8 cellular contexts compared by ENCODE assay signal in the genomic region with DNA sequence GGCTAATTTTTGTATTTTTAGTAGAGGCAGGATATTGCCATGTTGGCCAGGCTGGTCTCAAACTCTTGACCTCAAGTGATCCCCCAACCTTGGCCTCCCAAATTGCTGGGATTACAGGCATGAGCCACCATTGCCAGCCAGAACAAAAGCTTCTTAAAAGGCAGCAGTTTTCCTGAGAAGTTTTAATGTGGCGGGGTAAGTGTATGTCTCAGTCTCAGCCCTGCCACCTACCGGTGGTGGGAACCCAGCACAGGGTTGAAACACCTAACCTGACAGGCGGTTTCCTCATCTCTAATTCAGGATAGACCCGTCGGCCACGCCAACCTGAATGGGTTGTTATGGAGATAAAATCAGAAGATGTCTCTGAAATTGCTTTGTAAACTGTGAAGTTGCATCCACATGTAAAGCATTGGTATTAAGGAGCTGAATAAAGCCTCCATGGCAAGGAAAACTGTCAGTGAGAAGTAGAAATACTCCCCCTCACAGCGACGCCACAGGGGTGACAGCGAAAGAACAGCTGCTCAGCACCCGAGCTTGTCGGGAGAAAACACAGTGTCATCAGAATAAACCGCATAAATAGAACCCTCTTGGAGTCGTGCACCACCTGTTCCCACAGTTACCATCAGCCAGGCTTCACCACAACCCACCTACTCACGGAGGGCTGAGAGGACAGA.
DNase-seq lines count a peak whose midpoint lies in the region; ATAC-seq and TF ChIP-seq lines count a peak whose summit lies in the region.

No MANE protein-coding gene starts in this region.

- peak; percentile 66 for ATAC-seq in HG03342 (IDR thresholded peaks at IDR 0.05; ENCODE audit: unreplicated experiment)
- no peak for ATAC-seq in GM21825 (IDR thresholded peaks at IDR 0.05; ENCODE audit: unreplicated experiment)
- ATAC-seq in GM19455 (IDR thresholded peaks at IDR 0.05; ENCODE audit: unreplicated experiment), result no peak

- no peak overlapping the region for H3K4me3 ChIP-seq in epithelial cell of proximal tubule (ENCODE audit: low read depth, low read length)

- intact Hi-C loops in posterior cingulate gyrus (cut with DNase I), result loop anchor here (5.0 kb wide), 1 partner anchor 37 kb away; no protein-coding TSS in a partner anchor

- TF ChIP-seq CTCF in epithelial cell of proximal tubule (conservative IDR thresholded peaks at IDR 0.05; ENCODE audit: low read depth, low read length), result peak; percentile 78

- DNase-seq in NCI-H1092 treated with DMSO at 0.1 percent for 48 hours (lab: John Stamatoyannopoulos, UW), result peak; percentile 49
- DNase-seq in NCI-H1092 (lab: John Stamatoyannopoulos, UW), result no peak
- DNase-seq in SK-MEL-5 (ENCODE audit: low read depth, low spot score), result peak; percentile 68
- DNase-seq in epithelial cell of proximal tubule (ENCODE audit: low read depth), result no peak
- DNase-seq in posterior cingulate gyrus, result peak in 6 of 10 donors; percentile 41 to 93 (median 71)

- in situ Hi-C loops in SK-MEL-5 (cut with HindIII; ENCODE audit: low pct_unique_long_range_greater_than_20kb, low sequenced_read_pairs), result no loop called here

Comparison
In these comparisons a context has a peak if more than half of its experiments do, and no peak if none do; other contexts are left out.
1. DNase-seq: peak in NCI-H1092 treated with DMSO at 0.1 percent for 48 hours (single experiment), SK-MEL-5 (single experiment) and posterior cingulate gyrus (6 of 10); none in NCI-H1092 (single experiment) and epithelial cell of proximal tubule (single experiment).